Comparison of ENCODE assay signal across 12 cellular contexts in genomic region chr2:216637472-216637871, GRCh38. TPM values are rescaled to one million over a fixed set of nuclear protein-coding genes. Genes with fewer than 3 reads are reported as not detected.
DNase-seq lines count a peak whose midpoint lies in the region; ATAC-seq and TF ChIP-seq lines count a peak whose summit lies in the region.
"Had no signal": no experiment of that assay in that cellular context is flagged by ENCODE, and none has a peak within 500 bp of the region (broad histone marks: within the 10 kb centered on the region; RNA-seq: fewer than 3 reads in every experiment).

No MANE protein-coding gene starts in this region.

- H3K36me3 Mint-ChIP-seq in activated CD8-positive, alpha-beta T cell treated with anti-CD3 and anti-CD28 coated beads, Interleukin-2, amount 10 ng/mL, durations not matched to agents 7 days and 5 days (ENCODE audit: low read depth) = peaks cover 18% of the 10 kb centered on the region

- WGBS in transverse colon (ENCODE audit: low coverage in 1 of 2), 2 donors = 40 to 49% methylated on average over 2 to 3 of the region's 3 CpGs

- intact Hi-C loops in transverse colon (cut with DNase I; ENCODE audit: low total_unique reads) = no loop called here

- H3K27ac Mint-ChIP-seq in activated CD8-positive, alpha-beta T cell treated with anti-CD3 and anti-CD28 coated beads, Interleukin-2, amount 10 ng/mL, durations not matched to agents 7 days and 5 days = no peak overlapping the region
- H3K27ac Mint-ChIP-seq: activated T-helper 17 cell treated with anti-CD3 and anti-CD28 coated beads, Interleukin-2, amount 50 U/mL, for 72 hours; stimulated activated naive CD8-positive, alpha-beta T cell treated with anti-CD3 and anti-CD28 coated beads, Interleukin-15, amount 100 ng/mL, for 72 hours had no signal

- H3K4me3 ChIP-seq in duodenal mucosa (ENCODE audit: low read depth in 1 of 2, low read length in 2 of 2) (peak overlapping the region; percentile 8 to 43), mucosa of stomach (ENCODE audit: low read length) (no peak overlapping the region), transverse colon (no peak overlapping the region)

- peaks cover 31% of the 10 kb centered on the region for H3K27me3 Mint-ChIP-seq in activated CD8-positive, alpha-beta T cell treated with anti-CD3 and anti-CD28 coated beads, Interleukin-2, amount 10 ng/mL, durations not matched to agents 7 days and 5 days (ENCODE audit: low read depth)

- peaks cover 8 to 15% of the 10 kb centered on the region in 2 donors for H3K27me3 ChIP-seq in duodenal mucosa (ENCODE audit: control insufficient read depth in 1 of 2, insufficient read depth in 2 of 2, low read length in 2 of 2)
- H3K27me3 ChIP-seq in mucosa of stomach (ENCODE audit: control insufficient read depth, insufficient read depth, low read length) = peaks cover 24% of the 10 kb centered on the region
- H3K27me3 ChIP-seq in transverse colon = peaks cover 63% of the 10 kb centered on the region

- TF ChIP-seq CTCF in transverse colon (IDR thresholded peaks at IDR 0.05) = no peak

- H3K9me3 Mint-ChIP-seq in activated CD8-positive, alpha-beta T cell treated with anti-CD3 and anti-CD28 coated beads, Interleukin-2, amount 10 ng/mL, durations not matched to agents 7 days and 5 days (ENCODE audit: insufficient read depth) = no peaks in the 10 kb centered on the region
- H3K9me3 Mint-ChIP-seq: activated T-helper 17 cell treated with anti-CD3 and anti-CD28 coated beads, Interleukin-2, amount 50 U/mL, for 72 hours; stimulated activated naive CD8-positive, alpha-beta T cell treated with anti-CD3 and anti-CD28 coated beads, Interleukin-15, amount 100 ng/mL, for 72 hours had no signal

- H3K4me1 ChIP-seq in duodenal mucosa (ENCODE audit: control insufficient read depth in 1 of 2, insufficient read depth in 2 of 2, low read length in 2 of 2) (peaks cover 22 to 26% of the 10 kb centered on the region in 2 donors), mucosa of stomach (ENCODE audit: control insufficient read depth, insufficient read depth, low read length) (peaks cover 41% of the 10 kb centered on the region), transverse colon (peaks cover 0 to 43% (median 33%) of the 10 kb centered on the region in 4 donors)

- H3K27ac ChIP-seq in duodenal mucosa (ENCODE audit: low read depth, low read length) (peak overlapping the region; percentile 41), transverse colon (peak overlapping the region; percentile 64 to 79 (median 72))
- H3K27ac ChIP-seq: 22Rv1 had no signal

- no peak overlapping the region for H3K4me3 Mint-ChIP-seq in activated CD8-positive, alpha-beta T cell treated with anti-CD3 and anti-CD28 coated beads, Interleukin-2, amount 10 ng/mL, durations not matched to agents 7 days and 5 days
- H3K4me3 Mint-ChIP-seq: activated T-helper 17 cell treated with anti-CD3 and anti-CD28 coated beads, Interleukin-2, amount 50 U/mL, for 72 hours had no signal

- peak; percentile 28 for DNase-seq in DMS 273 (lab: John Stamatoyannopoulos, UW; ENCODE audit: unreplicated experiment)
- no peak for DNase-seq in DMS 273 treated with DMSO at 0.1 percent for 48 hours (lab: John Stamatoyannopoulos, UW)
- DNase-seq in transverse colon = no peak
- no peak for DNase-seq in HT-29 (ENCODE audit: low spot score)
- no peak for DNase-seq in activated CD8-positive, alpha-beta T cell treated with anti-CD3 and anti-CD28 coated beads, Interleukin-2, amount 10 ng/mL, durations not matched to agents 7 days and 5 days
- DNase-seq: NCI-H1417; stimulated activated naive CD8-positive, alpha-beta T cell treated with anti-CD3 and anti-CD28 coated beads, Interleukin-15, amount 100 ng/mL, for 72 hours had no signal

- H3K4me1 Mint-ChIP-seq in activated CD8-positive, alpha-beta T cell treated with anti-CD3 and anti-CD28 coated beads, Interleukin-2, amount 10 ng/mL, durations not matched to agents 7 days and 5 days (ENCODE audit: low read depth) = peaks cover 41% of the 10 kb centered on the region

- H3K36me3 ChIP-seq in duodenal mucosa (ENCODE audit: control insufficient read depth in 1 of 2, insufficient read depth in 2 of 2, low read length in 2 of 2) (peaks cover 0 to 7% of the 10 kb centered on the region in 2 donors), mucosa of stomach (ENCODE audit: control insufficient read depth, insufficient read depth, low read length) (no peaks in the 10 kb centered on the region), transverse colon (no peaks in the 10 kb centered on the region)

- no peaks in the 10 kb centered on the region for H3K9me3 ChIP-seq in duodenal mucosa (ENCODE audit: control insufficient read depth in 1 of 2, low read length in 2 of 2)
- H3K9me3 ChIP-seq in mucosa of stomach (ENCODE audit: control insufficient read depth, low read length) = no peaks in the 10 kb centered on the region
- H3K9me3 ChIP-seq in transverse colon = no peaks in the 10 kb centered on the region

- ATAC-seq in GM18868 (IDR thresholded peaks at IDR 0.05; ENCODE audit: unreplicated experiment) = no peak
- ATAC-seq in activated CD8-positive, alpha-beta T cell treated with anti-CD3 and anti-CD28 coated beads, Interleukin-2, amount 10 ng/mL, durations not matched to agents 7 days and 5 days = no peak
- ATAC-seq: activated T-helper 17 cell treated with anti-CD3 and anti-CD28 coated beads, Interleukin-2, amount 50 U/mL, for 72 hours; stimulated activated naive CD8-positive, alpha-beta T cell treated with anti-CD3 and anti-CD28 coated beads, Interleukin-15, amount 100 ng/mL, for 72 hours had no signal

- no peak for TF ChIP-seq EP300 in transverse colon (IDR thresholded peaks at IDR 0.05; ENCODE audit: low read depth)

- no peak for TF ChIP-seq POLR2A in transverse colon (IDR thresholded peaks at IDR 0.05)

- CTCF ChIA-PET in activated CD8-positive, alpha-beta T cell treated with anti-CD3 and anti-CD28 coated beads, Interleukin-2, amount 10 ng/mL, durations not matched to agents 7 days and 5 days (lab: Charles Lee) = no interaction called here

- H3K9ac ChIP-seq in duodenal mucosa (ENCODE audit: low read depth in 1 of 2, low read length in 2 of 2) (peak overlapping the region; percentile 21 to 40), mucosa of stomach (ENCODE audit: low read length) (peak overlapping the region; percentile 42)

- in situ Hi-C loops in transverse colon (cut with MboI; ENCODE audit: low pct_ligation_motif_present in 1 of 4, low pct_unique_long_range_greater_than_20kb in 1 of 4, low sequenced_read_pairs in 3 of 4) = no loop called here

- POLR2A ChIA-PET in activated CD8-positive, alpha-beta T cell treated with anti-CD3 and anti-CD28 coated beads, Interleukin-2, amount 10 ng/mL, durations not matched to agents 7 days and 5 days (lab: Charles Lee) = no interaction called here

RNA-seq across cellular contexts. Expression of gene IGFBP2, which starts 4.3 kb away (rescaled TPM):
- total RNA-seq in transverse colon = 100 to 1,000 TPM in 2 of 4 donors, 10 to 100 TPM in 2; 10.5 to 155 (median 101) TPM
- total RNA-seq in HT-29 (2014; rRNA removed; shearing (Covaris generic)) = 89.8 and 91.4 TPM in 2 replicates
- 10 to 100 TPM; 74.7 to 75.5 TPM for total RNA-seq in activated CD8-positive, alpha-beta T cell treated with anti-CD3 and anti-CD28 coated beads, Interleukin-2, amount 10 ng/mL, durations not matched to agents 7 days and 5 days

RNA-seq across cellular contexts. Expression of gene IGFBP5, which starts 57.9 kb away (rescaled TPM):
- total RNA-seq in transverse colon = 100 to 1,000 TPM; 146 to 263 (median 190) TPM
- total RNA-seq in HT-29 (2014; rRNA removed; shearing (Covaris generic)) = not detected in 2 replicates
- under 1 TPM; 0.08 to 0.18 TPM for total RNA-seq in activated CD8-positive, alpha-beta T cell treated with anti-CD3 and anti-CD28 coated beads, Interleukin-2, amount 10 ng/mL, durations not matched to agents 7 days and 5 days
- total RNA-seq: activated T-helper 17 cell treated with anti-CD3 and anti-CD28 coated beads, Interleukin-2, amount 50 U/mL, for 72 hours had no signal

Comparison
In these comparisons a context has a peak if more than half of its experiments do, and no peak if none do; other contexts are left out.
1. H3K4me3 ChIP-seq: peak in duodenal mucosa (2 of 2); none in mucosa of stomach (single experiment) and transverse colon (0 of 4).
2. RNA of gene IGFBP5, which starts 57.9 kb away (total RNA-seq): 146 to 263 TPM in transverse colon; 0.08 to 0.18 TPM in activated CD8-positive, alpha-beta T cell treated with anti-CD3 and anti-CD28 coated beads, Interleukin-2, amount 10 ng/mL, durations not matched to agents 7 days and 5 days and not detected in HT-29; every median in the first group is over 100 times any median in the second.